ENCODE assay signal across 8 cellular contexts in genomic region chr1:23344987-23345472, GRCh38. TPM values are rescaled to one million over a fixed set of nuclear protein-coding genes. Genes with fewer than 3 reads are reported as not detected.
A peak's percentile ranks its signal among the peaks of the same experiment; 100 is the strongest.
DNase-seq lines count a peak whose midpoint lies in the region; ATAC-seq and TF ChIP-seq lines count a peak whose summit lies in the region.

No MANE protein-coding gene starts in this region.

- peaks cover 7% of the 10 kb centered on the region for H3K4me1 ChIP-seq in iPS-15b (ENCODE audit: control insufficient read depth, insufficient read depth, low read length)

- ATAC-seq in stimulated activated naive CD8-positive, alpha-beta T cell treated with anti-CD3 and anti-CD28 coated beads, Interleukin-15, amount 100 ng/mL, for 72 hours, result no peak

- H3K27me3 Mint-ChIP-seq in activated T-helper 1 cell treated with anti-CD3 and anti-CD28 coated beads, Interleukin-12 subunit alpha, Interleukin-12 subunit beta, Interleukin-2, Interleukin-4 antibody, amounts not matched to agents 30 ng/mL and 10 ng/mL and 1 ng/mL, durations not matched to agents 14 hours and 24 hours and 36 hours (ENCODE audit: insufficient read depth), result peaks cover 2% of the 10 kb centered on the region
- H3K27me3 Mint-ChIP-seq in stimulated activated naive CD8-positive, alpha-beta T cell treated with anti-CD3 and anti-CD28 coated beads, Interleukin-15, amount 100 ng/mL, for 72 hours, result no peaks in the 10 kb centered on the region

- no peak for DNase-seq in AG10803 (ENCODE audit: low read depth)
- no peak for DNase-seq in HFF-Myc (ENCODE audit: extremely low read depth, low read depth)
- DNase-seq in activated T-helper 1 cell treated with anti-CD3 and anti-CD28 coated beads, Interleukin-12 subunit alpha, Interleukin-12 subunit beta, Interleukin-2, Interleukin-4 antibody, amounts not matched to agents 30 ng/mL and 10 ng/mL and 1 ng/mL, durations not matched to agents 14 hours and 24 hours and 36 hours (ENCODE audit: low spot score), result no peak
- DNase-seq in stimulated activated naive CD8-positive, alpha-beta T cell treated with anti-CD3 and anti-CD28 coated beads, Interleukin-15, amount 100 ng/mL, for 72 hours, result no peak
- no peak for DNase-seq in stimulated activated naive CD4-positive, alpha-beta T cell (lab: John Stamatoyannopoulos, UW)
- no peak for DNase-seq in activated effector memory CD4-positive, alpha-beta T cell treated with Interleukin-2 at 50 U/mL for 16 hours
- no peak for DNase-seq in NCI-H524 treated with DMSO at 0.1 percent for 48 hours (lab: John Stamatoyannopoulos, UW)

- no peaks in the 10 kb centered on the region for H3K9me3 ChIP-seq in iPS-15b (ENCODE audit: control insufficient read depth, insufficient read depth, low read length)

- H3K27me3 ChIP-seq in iPS-15b (ENCODE audit: control insufficient read depth, insufficient read depth, low read length), result peaks cover 42% of the 10 kb centered on the region

- H3K4me3 Mint-ChIP-seq in activated T-helper 1 cell treated with anti-CD3 and anti-CD28 coated beads, Interleukin-12 subunit alpha, Interleukin-12 subunit beta, Interleukin-2, Interleukin-4 antibody, amounts not matched to agents 30 ng/mL and 10 ng/mL and 1 ng/mL, durations not matched to agents 14 hours and 24 hours and 36 hours, result peak overlapping the region; percentile 94
- H3K4me3 Mint-ChIP-seq in stimulated activated naive CD8-positive, alpha-beta T cell treated with anti-CD3 and anti-CD28 coated beads, Interleukin-15, amount 100 ng/mL, for 72 hours, result peak overlapping the region; percentile 92 to 97

- no peaks in the 10 kb centered on the region for H3K36me3 ChIP-seq in iPS-15b (ENCODE audit: control insufficient read depth, insufficient read depth, low read length)

- no peaks in the 10 kb centered on the region for H3K9me3 Mint-ChIP-seq in activated T-helper 1 cell treated with anti-CD3 and anti-CD28 coated beads, Interleukin-12 subunit alpha, Interleukin-12 subunit beta, Interleukin-2, Interleukin-4 antibody, amounts not matched to agents 30 ng/mL and 10 ng/mL and 1 ng/mL, durations not matched to agents 14 hours and 24 hours and 36 hours
- no peaks in the 10 kb centered on the region for H3K9me3 Mint-ChIP-seq in stimulated activated naive CD8-positive, alpha-beta T cell treated with anti-CD3 and anti-CD28 coated beads, Interleukin-15, amount 100 ng/mL, for 72 hours

- H3K36me3 Mint-ChIP-seq in activated T-helper 1 cell treated with anti-CD3 and anti-CD28 coated beads, Interleukin-12 subunit alpha, Interleukin-12 subunit beta, Interleukin-2, Interleukin-4 antibody, amounts not matched to agents 30 ng/mL and 10 ng/mL and 1 ng/mL, durations not matched to agents 14 hours and 24 hours and 36 hours (ENCODE audit: low read depth), result peaks cover 16% of the 10 kb centered on the region

- intact Hi-C loops in activated T-helper 1 cell treated with anti-CD3 and anti-CD28 coated beads, Interleukin-12 subunit alpha, Interleukin-12 subunit beta, Interleukin-2, Interleukin-4 antibody, amounts not matched to agents 30 ng/mL and 10 ng/mL and 1 ng/mL, durations not matched to agents 14 hours and 24 hours and 36 hours (cut with micrococcal nuclease), result loop anchor here (1.0 to 10.0 kb wide), 6 partner anchors 23 to 2003 kb away; partner anchors contain the start of genes E2F2, ELOA and PITHD1

- TF ChIP-seq CTCF in AG10803 (conservative IDR thresholded peaks at IDR 0.05; ENCODE audit: low read length) (no peak), HFF-Myc (IDR thresholded peaks at IDR 0.05; ENCODE audit: low read depth, low read length, missing control alignments) (no peak)

- peak overlapping the region; percentile 73 for H3K4me3 ChIP-seq in AG10803 (ENCODE audit: low read length)
- H3K4me3 ChIP-seq in HFF-Myc (replicated peaks; ENCODE audit: low read depth, low read length), result peak overlapping the region; percentile 83
- H3K4me3 ChIP-seq in iPS-15b (ENCODE audit: low read depth, low read length), result peak overlapping the region; percentile 72

- peak overlapping the region; percentile 100 for H3K27ac Mint-ChIP-seq in activated T-helper 1 cell treated with anti-CD3 and anti-CD28 coated beads, Interleukin-12 subunit alpha, Interleukin-12 subunit beta, Interleukin-2, Interleukin-4 antibody, amounts not matched to agents 30 ng/mL and 10 ng/mL and 1 ng/mL, durations not matched to agents 14 hours and 24 hours and 36 hours
- H3K27ac Mint-ChIP-seq in stimulated activated naive CD8-positive, alpha-beta T cell treated with anti-CD3 and anti-CD28 coated beads, Interleukin-15, amount 100 ng/mL, for 72 hours, result peak overlapping the region; percentile 97 to 100

- H3K9ac ChIP-seq in iPS-15b (ENCODE audit: low read depth, low read length), result peak overlapping the region; percentile 63

- peaks cover 41% of the 10 kb centered on the region for H3K4me1 Mint-ChIP-seq in activated T-helper 1 cell treated with anti-CD3 and anti-CD28 coated beads, Interleukin-12 subunit alpha, Interleukin-12 subunit beta, Interleukin-2, Interleukin-4 antibody, amounts not matched to agents 30 ng/mL and 10 ng/mL and 1 ng/mL, durations not matched to agents 14 hours and 24 hours and 36 hours (ENCODE audit: low read depth)
- H3K4me1 Mint-ChIP-seq in stimulated activated naive CD8-positive, alpha-beta T cell treated with anti-CD3 and anti-CD28 coated beads, Interleukin-15, amount 100 ng/mL, for 72 hours, result peaks cover 37% of the 10 kb centered on the region

RNA-seq across cellular contexts. Expression of gene HNRNPR, which starts 0.9 kb away (rescaled TPM):
- 241 and 247 TPM in 2 replicates for total RNA-seq in activated T-helper 1 cell treated with anti-CD3 and anti-CD28 coated beads, Interleukin-12 subunit alpha, Interleukin-12 subunit beta, Interleukin-2, Interleukin-4 antibody, amounts not matched to agents 30 ng/mL and 10 ng/mL and 1 ng/mL, durations not matched to agents 14 hours and 24 hours and 36 hours

RNA-seq across cellular contexts. Expression of gene ZNF436, which starts 24.6 kb away (rescaled TPM):
- 4.6 TPM in 2 replicates for total RNA-seq in activated T-helper 1 cell treated with anti-CD3 and anti-CD28 coated beads, Interleukin-12 subunit alpha, Interleukin-12 subunit beta, Interleukin-2, Interleukin-4 antibody, amounts not matched to agents 30 ng/mL and 10 ng/mL and 1 ng/mL, durations not matched to agents 14 hours and 24 hours and 36 hours
